Comparison of ENCODE assay signal across 1 cellular context in the genomic region with DNA sequence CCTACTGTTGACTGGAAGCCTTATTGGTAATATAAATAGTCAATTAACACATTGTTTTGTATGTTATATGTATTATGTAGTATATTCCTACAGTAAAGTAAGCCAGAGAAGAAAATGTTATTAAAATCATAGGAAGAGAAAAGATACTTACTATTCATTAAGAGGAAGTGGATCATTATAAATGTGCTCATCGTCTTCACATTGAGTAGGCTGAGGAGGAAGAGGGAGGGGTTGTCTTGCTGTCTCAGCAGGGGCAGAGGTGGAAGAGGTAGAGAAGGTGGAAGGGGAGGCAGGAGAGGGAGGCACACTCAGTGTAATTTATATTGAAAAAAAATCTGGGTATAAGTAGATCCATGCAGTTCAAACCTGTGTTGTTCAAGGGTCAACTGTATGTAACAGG.
TF ChIP-seq lines count a peak whose summit lies in the region.

No MANE protein-coding gene starts in this region.

TF ChIP-seq in GM23338, 12 proteins besides CTCF, POLR2A, EP300 and RAD21 (continued from another document):
- TF ChIP-seq, protein P1, sequence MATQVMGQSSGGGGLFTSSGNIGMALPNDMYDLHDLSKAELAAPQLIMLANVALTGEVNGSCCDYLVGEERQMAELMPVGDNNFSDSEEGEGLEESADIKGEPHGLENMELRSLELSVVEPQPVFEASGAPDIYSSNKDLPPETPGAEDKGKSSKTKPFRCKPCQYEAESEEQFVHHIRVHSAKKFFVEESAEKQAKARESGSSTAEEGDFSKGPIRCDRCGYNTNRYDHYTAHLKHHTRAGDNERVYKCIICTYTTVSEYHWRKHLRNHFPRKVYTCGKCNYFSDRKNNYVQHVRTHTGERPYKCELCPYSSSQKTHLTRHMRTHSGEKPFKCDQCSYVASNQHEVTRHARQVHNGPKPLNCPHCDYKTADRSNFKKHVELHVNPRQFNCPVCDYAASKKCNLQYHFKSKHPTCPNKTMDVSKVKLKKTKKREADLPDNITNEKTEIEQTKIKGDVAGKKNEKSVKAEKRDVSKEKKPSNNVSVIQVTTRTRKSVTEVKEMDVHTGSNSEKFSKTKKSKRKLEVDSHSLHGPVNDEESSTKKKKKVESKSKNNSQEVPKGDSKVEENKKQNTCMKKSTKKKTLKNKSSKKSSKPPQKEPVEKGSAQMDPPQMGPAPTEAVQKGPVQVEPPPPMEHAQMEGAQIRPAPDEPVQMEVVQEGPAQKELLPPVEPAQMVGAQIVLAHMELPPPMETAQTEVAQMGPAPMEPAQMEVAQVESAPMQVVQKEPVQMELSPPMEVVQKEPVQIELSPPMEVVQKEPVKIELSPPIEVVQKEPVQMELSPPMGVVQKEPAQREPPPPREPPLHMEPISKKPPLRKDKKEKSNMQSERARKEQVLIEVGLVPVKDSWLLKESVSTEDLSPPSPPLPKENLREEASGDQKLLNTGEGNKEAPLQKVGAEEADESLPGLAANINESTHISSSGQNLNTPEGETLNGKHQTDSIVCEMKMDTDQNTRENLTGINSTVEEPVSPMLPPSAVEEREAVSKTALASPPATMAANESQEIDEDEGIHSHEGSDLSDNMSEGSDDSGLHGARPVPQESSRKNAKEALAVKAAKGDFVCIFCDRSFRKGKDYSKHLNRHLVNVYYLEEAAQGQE (IDR thresholded peaks at IDR 0.05; ENCODE audit: unreplicated experiment): no peak
- TF ChIP-seq, protein P2, sequence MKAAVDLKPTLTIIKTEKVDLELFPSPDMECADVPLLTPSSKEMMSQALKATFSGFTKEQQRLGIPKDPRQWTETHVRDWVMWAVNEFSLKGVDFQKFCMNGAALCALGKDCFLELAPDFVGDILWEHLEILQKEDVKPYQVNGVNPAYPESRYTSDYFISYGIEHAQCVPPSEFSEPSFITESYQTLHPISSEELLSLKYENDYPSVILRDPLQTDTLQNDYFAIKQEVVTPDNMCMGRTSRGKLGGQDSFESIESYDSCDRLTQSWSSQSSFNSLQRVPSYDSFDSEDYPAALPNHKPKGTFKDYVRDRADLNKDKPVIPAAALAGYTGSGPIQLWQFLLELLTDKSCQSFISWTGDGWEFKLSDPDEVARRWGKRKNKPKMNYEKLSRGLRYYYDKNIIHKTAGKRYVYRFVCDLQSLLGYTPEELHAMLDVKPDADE (IDR thresholded peaks at IDR 0.05): no peak
- TF ChIP-seq NANOG (IDR thresholded peaks at IDR 0.05; ENCODE audit: borderline replicate concordance) (no peak), ZNF114 (CRISPR knock-in tag; IDR thresholded peaks at IDR 0.05) (no peak), EZH2 (IDR thresholded peaks at IDR 0.05; ENCODE audit: low read depth, unreplicated experiment) (no peak)
TF ChIP-seq in GM23338: peak in this region for 0.
